8 cellular contexts compared by ENCODE assay signal in genomic region chr1:151540021-151540981, GRCh38. TPM values are rescaled to one million over a fixed set of nuclear protein-coding genes. Genes with fewer than 3 reads are reported as not detected.
A peak's percentile ranks its signal among the peaks of the same experiment; 100 is the strongest.
DNase-seq lines count a peak whose midpoint lies in the region; ATAC-seq lines count a peak whose summit lies in the region.

Gene TUFT1 (plus strand): TSS chr1:151540309. CDS start chr1:151540367, 58 bp downstream.

- POLR2A ChIA-PET in CD8-positive, alpha-beta memory T cell (lab: Charles Lee) = no interaction called here

- peaks cover 23 to 26% (median 23%) of the 10 kb centered on the region in 3 donors for H3K4me1 Mint-ChIP-seq in CD8-positive, alpha-beta memory T cell

- H3K4me3 ChIP-seq in CD8-positive, alpha-beta memory T cell (ENCODE audit: low read length) = peak within 1 kb of the TSS; percentile 82
- H3K4me3 ChIP-seq in mononuclear cell (ENCODE audit: low read length) = peak within 1 kb of the TSS; percentile 55

- peaks cover 17% of the 10 kb centered on the region for H3K4me1 ChIP-seq in CD8-positive, alpha-beta memory T cell (ENCODE audit: insufficient read depth, low read length)
- peaks cover 20% of the 10 kb centered on the region for H3K4me1 ChIP-seq in mononuclear cell (ENCODE audit: insufficient read depth, low read length)

- peaks cover 3 to 9% of the 10 kb centered on the region in 2 donors for H3K27me3 Mint-ChIP-seq in CD8-positive, alpha-beta memory T cell

- DNase-seq in CD8-positive, alpha-beta memory T cell = peak; percentile 91 to 95 (median 92)
- DNase-seq in HS-5 (ENCODE audit: low read depth) (peak; percentile 71), NOMO-1 treated with DMSO at 0.1 percent for 48 hours (lab: John Stamatoyannopoulos, UW; ENCODE audit: unreplicated experiment) (peak; percentile 91), epidermal melanocyte (ENCODE audit: insufficient read length, low spot score) (peak; percentile 89)
- DNase-seq in activated CD8-positive, alpha-beta memory T cell treated with anti-CD3 and anti-CD28 coated beads, Interleukin-2, amount 50 U/mL, for 48 hours = peak; percentile 96
- peak; percentile 80 to 85 for DNase-seq in stimulated activated CD8-positive, alpha-beta memory T cell treated with anti-CD3 and anti-CD28 coated beads, Interleukin-4, amount 100 ng/mL, for 1 hour (ENCODE audit: low read depth in 2 of 2, low spot score in 1 of 2)

- H3K27ac ChIP-seq in CD8-positive, alpha-beta memory T cell (ENCODE audit: low read depth, low read length) = peak within 1 kb of the TSS; percentile 62

- peak; percentile 71 for ATAC-seq in GM19468 (IDR thresholded peaks at IDR 0.05; ENCODE audit: extremely low read depth, unreplicated experiment)

- H3K9me3 Mint-ChIP-seq in CD8-positive, alpha-beta memory T cell = no peaks in the 10 kb centered on the region

- no peaks in the 10 kb centered on the region for H3K27me3 ChIP-seq in CD8-positive, alpha-beta memory T cell (ENCODE audit: insufficient read depth, low read length, poor library complexity, severe bottlenecking)
- H3K27me3 ChIP-seq in mononuclear cell (ENCODE audit: insufficient read depth, low read length) = peaks cover 8% of the 10 kb centered on the region

- CTCF ChIA-PET in CD8-positive, alpha-beta memory T cell (lab: Charles Lee) = interaction anchor here (1.2 kb wide), 1 partner anchor 29 kb away, joined by 3 read pairs; the partner anchor contains the start of gene CGN

- H3K27ac Mint-ChIP-seq in CD8-positive, alpha-beta memory T cell = peak within 1 kb of the TSS; percentile 31 to 96 (median 90)

- H3K36me3 ChIP-seq in CD8-positive, alpha-beta memory T cell (ENCODE audit: insufficient read depth, low read length) = no peaks in the 10 kb centered on the region

- H3K4me3 Mint-ChIP-seq in CD8-positive, alpha-beta memory T cell = peak within 1 kb of the TSS; percentile 90 to 98 (median 94)

- H3K9me3 ChIP-seq in CD8-positive, alpha-beta memory T cell (ENCODE audit: low read length) = no peaks in the 10 kb centered on the region
- H3K9me3 ChIP-seq in mononuclear cell (ENCODE audit: low read depth, low read length) = no peaks in the 10 kb centered on the region

- peaks cover 0 to 5% (median 0%) of the 10 kb centered on the region in 3 donors for H3K36me3 Mint-ChIP-seq in CD8-positive, alpha-beta memory T cell

RNA-seq across cellular contexts. Expression of gene TUFT1, which starts in this region (rescaled TPM):
- 1 to 10 TPM; 2.0 to 2.3 TPM for total RNA-seq in CD8-positive, alpha-beta memory T cell
- 1.8 TPM for polyA plus RNA-seq in CD8-positive, alpha-beta memory T cell
- total RNA-seq in mononuclear cell = 4.0 TPM

Comparison
In these comparisons a context has a peak if more than half of its experiments do, and no peak if none do; other contexts are left out.
1. Peak in every context shown above with its lines: DNase-seq, ATAC-seq, H3K4me3 ChIP-seq and H3K27ac ChIP-seq.